ENCODE assay signal across 23 cellular contexts in genomic region chr5:43255704-43256103, GRCh38.
DNase-seq lines count a peak whose midpoint lies in the region; ATAC-seq lines count a peak whose summit lies in the region.
"Had no signal": no experiment of that assay in that cellular context is flagged by ENCODE, and none has a peak within 500 bp of the region (broad histone marks: within the 10 kb centered on the region; RNA-seq: fewer than 3 reads in every experiment).

No MANE protein-coding gene starts in this region.

- H3K4me1 Mint-ChIP-seq in activated T-cell treated with anti-CD3 and anti-CD28 coated beads, Interleukin-2, amount 50 U/mL, for 24 hours (ENCODE audit: low read depth) = peaks cover 3% of the 10 kb centered on the region
- H3K4me1 Mint-ChIP-seq in activated naive CD8-positive, alpha-beta T cell treated with anti-CD3 and anti-CD28 coated beads, Interleukin-2, amount 50 U/mL, for 24 hours = peaks cover 2% of the 10 kb centered on the region
- H3K4me1 Mint-ChIP-seq: brain had no signal

- no peak overlapping the region for H3K4me3 Mint-ChIP-seq in activated T-cell treated with anti-CD3 and anti-CD28 coated beads, Interleukin-2, amount 50 U/mL, for 24 hours
- no peak overlapping the region for H3K4me3 Mint-ChIP-seq in activated naive CD8-positive, alpha-beta T cell treated with anti-CD3 and anti-CD28 coated beads, Interleukin-2, amount 50 U/mL, for 24 hours
- H3K4me3 Mint-ChIP-seq: activated CD8-positive, alpha-beta T cell treated with anti-CD3 and anti-CD28 coated beads, Interleukin-2, amount 10 ng/mL, durations not matched to agents 7 days and 5 days; brain; CD8-positive, alpha-beta T cell had no signal

- H3K4me3 ChIP-seq in GM08714 (ENCODE audit: low read length) = peak overlapping the region; percentile 14; the same call in 1 of the 2 replicates
- H3K4me3 ChIP-seq: psoas muscle, SJCRH30 had no signal

- no peaks in the 10 kb centered on the region for H3K9me3 Mint-ChIP-seq in activated T-cell treated with anti-CD3 and anti-CD28 coated beads, Interleukin-2, amount 50 U/mL, for 24 hours
- peaks cover 6% of the 10 kb centered on the region for H3K9me3 Mint-ChIP-seq in activated naive CD8-positive, alpha-beta T cell treated with anti-CD3 and anti-CD28 coated beads, Interleukin-2, amount 50 U/mL, for 24 hours
- H3K9me3 Mint-ChIP-seq: CD8-positive, alpha-beta T cell had no signal

- DNase-seq in kidney tubule cell (ENCODE audit: low spot score) = peak; percentile 9
- no peak for DNase-seq in AML-193 (lab: John Stamatoyannopoulos, UW)
- no peak for DNase-seq in activated T-cell treated with anti-CD3 and anti-CD28 coated beads, Interleukin-2, amount 50 U/mL, for 24 hours
- DNase-seq in activated naive CD8-positive, alpha-beta T cell treated with anti-CD3 and anti-CD28 coated beads, Interleukin-2, amount 50 U/mL, for 24 hours = no peak
- DNase-seq: activated CD4-positive, CD25-positive, alpha-beta regulatory T cell treated with anti-CD3 and anti-CD28 coated beads, Interleukin-2, amount 50 U/mL, for 72 hours; activated CD8-positive, alpha-beta T cell treated with anti-CD3 and anti-CD28 coated beads, Interleukin-2, amount 10 ng/mL, durations not matched to agents 7 days and 5 days; activated gamma-delta T cell; activated T-cell treated with anti-CD3 and anti-CD28 coated beads for 4 hours; CD8-positive, alpha-beta T cell; DMS153; effector CD4-positive, alpha-beta T cell; head of caudate nucleus; mesendoderm; NCI-H146; NCI-H69; psoas muscle; SJCRH30; trophoblast cell had no signal

- peaks cover 19% of the 10 kb centered on the region for H3K27me3 Mint-ChIP-seq in activated T-cell treated with anti-CD3 and anti-CD28 coated beads, Interleukin-2, amount 50 U/mL, for 24 hours
- H3K27me3 Mint-ChIP-seq in activated naive CD8-positive, alpha-beta T cell treated with anti-CD3 and anti-CD28 coated beads, Interleukin-2, amount 50 U/mL, for 24 hours = peaks cover 12% of the 10 kb centered on the region
- H3K27me3 Mint-ChIP-seq: brain had no signal

- ATAC-seq in GM21423 (IDR thresholded peaks at IDR 0.05; ENCODE audit: unreplicated experiment) (peak; percentile 46), HG03064 (IDR thresholded peaks at IDR 0.05; ENCODE audit: low read depth, unreplicated experiment) (peak; percentile 55), HG02970 (IDR thresholded peaks at IDR 0.05; ENCODE audit: low FRiP score, unreplicated experiment) (no peak)
- no peak for ATAC-seq in activated naive CD8-positive, alpha-beta T cell treated with anti-CD3 and anti-CD28 coated beads, Interleukin-2, amount 50 U/mL, for 24 hours
- ATAC-seq: activated CD8-positive, alpha-beta T cell treated with anti-CD3 and anti-CD28 coated beads, Interleukin-2, amount 10 ng/mL, durations not matched to agents 7 days and 5 days; CD8-positive, alpha-beta T cell; psoas muscle had no signal

- H3K36me3 Mint-ChIP-seq in activated T-cell treated with anti-CD3 and anti-CD28 coated beads, Interleukin-2, amount 50 U/mL, for 24 hours (ENCODE audit: low read depth) = no peaks in the 10 kb centered on the region
- H3K36me3 Mint-ChIP-seq in activated naive CD8-positive, alpha-beta T cell treated with anti-CD3 and anti-CD28 coated beads, Interleukin-2, amount 50 U/mL, for 24 hours (ENCODE audit: low read depth) = no peaks in the 10 kb centered on the region
- H3K36me3 Mint-ChIP-seq: CD8-positive, alpha-beta T cell had no signal

- H3K27ac Mint-ChIP-seq in activated T-cell treated with anti-CD3 and anti-CD28 coated beads, Interleukin-2, amount 50 U/mL, for 24 hours = no peak overlapping the region
- no peak overlapping the region for H3K27ac Mint-ChIP-seq in activated naive CD8-positive, alpha-beta T cell treated with anti-CD3 and anti-CD28 coated beads, Interleukin-2, amount 50 U/mL, for 24 hours
- H3K27ac Mint-ChIP-seq: activated CD8-positive, alpha-beta T cell treated with anti-CD3 and anti-CD28 coated beads, Interleukin-2, amount 10 ng/mL, durations not matched to agents 7 days and 5 days; brain; CD8-positive, alpha-beta T cell had no signal

Comparison
In these comparisons a context has a peak if more than half of its experiments do, and no peak if none do; other contexts are left out.
1. ATAC-seq: peak in GM21423 (single experiment) and HG03064 (single experiment); none in HG02970 (single experiment) and activated naive CD8-positive, alpha-beta T cell treated with anti-CD3 and anti-CD28 coated beads, Interleukin-2, amount 50 U/mL, for 24 hours (single experiment).